Comparison of ENCODE assay signal across 8 cellular contexts in genomic region chr9:131734165-131734610, GRCh38. TPM values are rescaled to one million over a fixed set of nuclear protein-coding genes. Genes with fewer than 3 reads are reported as not detected.
DNase-seq lines count a peak whose midpoint lies in the region; ATAC-seq and TF ChIP-seq lines count a peak whose summit lies in the region.

No MANE protein-coding gene starts in this region.

- peaks cover 44% of the 10 kb centered on the region for H3K4me1 ChIP-seq in foreskin keratinocyte

- H3K27ac ChIP-seq in VCaP (peak overlapping the region; percentile 61), foreskin keratinocyte (peak overlapping the region; percentile 72)

- DNase-seq in Calu3 (peak; percentile 54), Kasumi-1 (lab: John Stamatoyannopoulos, UW) (peak; percentile 46 to 51), foreskin keratinocyte (no peak), HuH-7.5 (ENCODE audit: low spot score) (no peak)
- DNase-seq in stimulated activated naive CD8-positive, alpha-beta T cell treated with anti-CD3 and anti-CD28 coated beads, Interleukin-15, amount 100 ng/mL, for 72 hours = peak in 1 of 2 donors; percentile 61

- no TSS peak for BruUV-seq in Calu3 (replicated peaks; lab: Mats Ljungman, UMichigan)

- CTCF ChIA-PET in Calu3 (lab: Charles Lee) = interaction anchor here (0.6 to 1.4 kb wide), 5 partner anchors 38 to 532 kb away, joined by 3 to 5 read pairs (median 3); no protein-coding TSS in a partner anchor

- H3K4me3 Mint-ChIP-seq in Calu3 (ENCODE audit: low read depth, unreplicated experiment) = peak overlapping the region; percentile 49
- peak overlapping the region; percentile 66 to 86 for H3K4me3 Mint-ChIP-seq in stimulated activated naive CD8-positive, alpha-beta T cell treated with anti-CD3 and anti-CD28 coated beads, Interleukin-15, amount 100 ng/mL, for 72 hours

- no peaks in the 10 kb centered on the region for H3K27me3 ChIP-seq in foreskin keratinocyte

- peaks cover 62% of the 10 kb centered on the region for H3K4me1 Mint-ChIP-seq in Calu3 (ENCODE audit: low read depth, unreplicated experiment)
- H3K4me1 Mint-ChIP-seq in stimulated activated naive CD8-positive, alpha-beta T cell treated with anti-CD3 and anti-CD28 coated beads, Interleukin-15, amount 100 ng/mL, for 72 hours = peaks cover 90% of the 10 kb centered on the region

- ATAC-seq in foreskin keratinocyte = no peak
- peak; percentile 16 for ATAC-seq in stimulated activated naive CD8-positive, alpha-beta T cell treated with anti-CD3 and anti-CD28 coated beads, Interleukin-15, amount 100 ng/mL, for 72 hours
- no peak for ATAC-seq in GM19463 (IDR thresholded peaks at IDR 0.05; ENCODE audit: unreplicated experiment)
- no peak for ATAC-seq in GM21717 (IDR thresholded peaks at IDR 0.05; ENCODE audit: unreplicated experiment)

- TF ChIP-seq CTCF in Calu3 (IDR thresholded peaks at IDR 0.05; ENCODE audit: unreplicated experiment) = no peak
- TF ChIP-seq CTCF in VCaP (conservative IDR thresholded peaks at IDR 0.05) = no peak
- no peak for TF ChIP-seq CTCF in foreskin keratinocyte (conservative IDR thresholded peaks at IDR 0.05)

- no peaks in the 10 kb centered on the region for H3K9me3 Mint-ChIP-seq in Calu3 (ENCODE audit: low read depth, unreplicated experiment)
- no peaks in the 10 kb centered on the region for H3K9me3 Mint-ChIP-seq in stimulated activated naive CD8-positive, alpha-beta T cell treated with anti-CD3 and anti-CD28 coated beads, Interleukin-15, amount 100 ng/mL, for 72 hours

- no peaks in the 10 kb centered on the region for H3K27me3 Mint-ChIP-seq in Calu3 (ENCODE audit: unreplicated experiment)
- H3K27me3 Mint-ChIP-seq in stimulated activated naive CD8-positive, alpha-beta T cell treated with anti-CD3 and anti-CD28 coated beads, Interleukin-15, amount 100 ng/mL, for 72 hours = no peaks in the 10 kb centered on the region

- intact Hi-C loops in Calu3 (cut with micrococcal nuclease; ENCODE audit: unreplicated experiment) = loop anchor here (5.0 to 10.0 kb wide), 2 partner anchors 79 to 127 kb away; no protein-coding TSS in a partner anchor

- H3K36me3 Mint-ChIP-seq in Calu3 (ENCODE audit: insufficient read depth, unreplicated experiment) = peaks cover 16% of the 10 kb centered on the region

- H3K27ac Mint-ChIP-seq in Calu3 (ENCODE audit: unreplicated experiment) = peak overlapping the region; percentile 52
- H3K27ac Mint-ChIP-seq in stimulated activated naive CD8-positive, alpha-beta T cell treated with anti-CD3 and anti-CD28 coated beads, Interleukin-15, amount 100 ng/mL, for 72 hours = peak overlapping the region; percentile 30 to 95

RNA-seq across cellular contexts. Expression of gene RAPGEF1, which starts 5.7 kb away (rescaled TPM):
- 32.5 and 33.4 TPM in 2 replicates for total RNA-seq in Calu3 (2022)
- 31.1 and 34.8 TPM in 2 replicates for total RNA-seq in foreskin keratinocyte
- 10.7 and 12.9 TPM in 2 replicates for polyA plus RNA-seq in foreskin keratinocyte

Comparison
In these comparisons a context has a peak if more than half of its experiments do, and no peak if none do; other contexts are left out.
1. DNase-seq: peak in Calu3 (single experiment) and Kasumi-1 (2 of 2); none in foreskin keratinocyte (0 of 2) and HuH-7.5 (single experiment).